In the genomic region with DNA sequence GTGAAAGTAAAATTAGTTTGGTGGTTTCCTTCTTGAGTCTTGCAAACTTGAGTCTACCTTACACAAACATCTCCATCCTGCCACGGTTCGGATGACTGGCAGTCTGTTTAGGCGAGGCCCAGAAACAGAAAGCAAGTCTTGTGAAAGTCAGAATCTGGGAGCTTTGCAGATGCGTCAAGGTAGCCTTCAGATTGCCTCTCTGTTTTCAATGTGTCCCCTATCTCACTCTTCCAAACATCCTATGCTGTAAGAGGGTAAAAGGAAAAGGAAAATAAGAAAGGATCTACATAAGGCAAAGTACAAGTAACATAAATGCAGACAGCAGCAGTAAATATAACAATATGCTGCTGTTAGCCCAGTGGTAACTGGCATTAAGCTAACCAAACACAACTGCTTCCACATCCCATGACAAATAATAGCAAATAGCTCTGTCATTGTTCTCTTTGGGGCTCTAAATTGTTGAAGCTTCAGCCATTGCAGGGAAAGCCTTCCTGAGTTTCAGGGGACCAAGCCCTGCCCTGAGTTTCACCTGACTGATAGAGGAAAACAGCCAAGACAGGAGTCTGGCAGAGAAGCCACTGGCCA, we compare ENCODE assay signal across 8 cellular contexts. TPM values are rescaled to one million over a fixed set of nuclear protein-coding genes. Genes with fewer than 3 reads are reported as not detected.
DNase-seq lines count a peak whose midpoint lies in the region; ATAC-seq, FAIRE-seq and TF ChIP-seq lines count a peak whose summit lies in the region.

No MANE protein-coding gene starts in this region.

- no TSS peak for BruUV-seq in HepG2 (replicated peaks; lab: Mats Ljungman, UMichigan)

- no peak for FAIRE-seq in HepG2 (lab: Jason Lieb, UNC)

- WGBS in HepG2 (ENCODE audit: low lambda C conversion rate): 30% methylated on average over 4 of the region's 4 CpGs

- H3K4me1 Mint-ChIP-seq in CD8-positive, alpha-beta memory T cell: peaks cover 34 to 67% (median 48%) of the 10 kb centered on the region in 3 donors

- ATAC-seq in GM21526 (IDR thresholded peaks at IDR 0.05; ENCODE audit: low FRiP score, unreplicated experiment) (peak; percentile 74), HepG2 (no peak)

- H3K4me1 ChIP-seq in CD8-positive, alpha-beta memory T cell (ENCODE audit: insufficient read depth, low read length): peaks cover 30% of the 10 kb centered on the region
- H3K4me1 ChIP-seq in HepG2 (ENCODE audit: insufficient read depth, low read length): peaks cover 28% of the 10 kb centered on the region

- TF ChIP-seq EP300 in HepG2 (IDR thresholded peaks at IDR 0.05; ENCODE audit: low read depth in 2 of 2, low read length in 2 of 2) (no peak), HepG2 (CRISPR knock-in tag; IDR thresholded peaks at IDR 0.05; ENCODE audit: borderline replicate concordance) (no peak)

- no peak for TF ChIP-seq RAD21 in HepG2 (CRISPR knock-in tag; IDR thresholded peaks at IDR 0.05)

- no peak overlapping the region for H3K27ac ChIP-seq in CD8-positive, alpha-beta memory T cell (ENCODE audit: low read depth, low read length)
- no peak overlapping the region for H3K27ac ChIP-seq in HepG2 (ENCODE audit: extremely low read length, insufficient read depth, low read length)

- no peak for TF ChIP-seq POLR2A in HepG2 (IDR thresholded peaks at IDR 0.05; ENCODE audit: insufficient read depth in 1 of 2, low read depth in 2 of 2, low read length in 2 of 2)

- H3K9me3 ChIP-seq in CD8-positive, alpha-beta memory T cell (ENCODE audit: low read length): no peaks in the 10 kb centered on the region
- no peaks in the 10 kb centered on the region for H3K9me3 ChIP-seq in HepG2 (ENCODE audit: low read length)

- no peak for TF ChIP-seq CTCF in HepG2 (CRISPR knock-in tag; IDR thresholded peaks at IDR 0.05)

- no peaks in the 10 kb centered on the region for H3K36me3 ChIP-seq in CD8-positive, alpha-beta memory T cell (ENCODE audit: insufficient read depth, low read length)
- no peaks in the 10 kb centered on the region for H3K36me3 ChIP-seq in HepG2 (replicated peaks in 1 of 2; ENCODE audit: control insufficient read depth in 1 of 2, insufficient read depth in 2 of 2, low read length in 2 of 2)

- no peaks in the 10 kb centered on the region for H3K9me3 Mint-ChIP-seq in CD8-positive, alpha-beta memory T cell

- H3K79me2 ChIP-seq in HepG2 (ENCODE audit: insufficient read depth, low read length): no peaks in the 10 kb centered on the region

- CTCF ChIA-PET in CD8-positive, alpha-beta memory T cell (lab: Charles Lee): interaction anchor here (1.0 to 3.5 kb wide), 11 partner anchors 11 to 592 kb away, joined by 3 to 13 read pairs (median 5); a partner anchor contains a TSS
- CTCF ChIA-PET in HepG2 (lab: Yijun Ruan, JAX; ENCODE audit: low intra/inter-chr PET ratio, low total read pairs): no interaction called here

- H3K27me3 ChIP-seq in CD8-positive, alpha-beta memory T cell (ENCODE audit: insufficient read depth, low read length, poor library complexity, severe bottlenecking): no peaks in the 10 kb centered on the region
- H3K27me3 ChIP-seq in HepG2 (ENCODE audit: control insufficient read depth in 1 of 2, insufficient read depth in 2 of 2, low read length in 2 of 2): no peaks in the 10 kb centered on the region; a peak in 1 of 5 replicates

- no peaks in the 10 kb centered on the region for H3K27me3 Mint-ChIP-seq in CD8-positive, alpha-beta memory T cell

- DNase-seq in CD8-positive, alpha-beta memory T cell: peak; percentile 23 to 79 (median 65)
- peak; percentile 16 for DNase-seq in NCI-H460 (ENCODE audit: extremely low read depth, low read depth)
- DNase-seq in activated effector memory CD4-positive, alpha-beta T cell treated with anti-CD3 and anti-CD28 coated beads, Interleukin-2, amount 50 U/mL, for 16 hours: peak; percentile 86
- DNase-seq in HepG2 (ENCODE audit: low spot score): peak; percentile 4
- peak; percentile 50 to 59 for DNase-seq in stimulated activated CD8-positive, alpha-beta memory T cell treated with anti-CD3 and anti-CD28 coated beads, Interleukin-7, amount 100 ng/mL, for 4 hours (ENCODE audit: low read depth in 2 of 2)
- DNase-seq in G401 (ENCODE audit: low spot score): no peak
- no peak for DNase-seq in GOT3 (lab: John Stamatoyannopoulos, UW)

- no peak overlapping the region for H3K9ac ChIP-seq in HepG2 (ENCODE audit: insufficient read depth, low read depth, low read length)

- in situ Hi-C loops in HepG2 (cut with HindIII; ENCODE audit: extremely low pct_ligation_motif_present, low pct_unique_long_range_greater_than_20kb): loop anchor here (10.0 kb wide), 1 partner anchor 389 kb away; no protein-coding TSS in a partner anchor
- in situ Hi-C loops in G401 (cut with HindIII; ENCODE audit: low sequenced_read_pairs): no loop called here

- no peak overlapping the region for H3K4me2 ChIP-seq in HepG2 (ENCODE audit: low read depth, low read length)

- POLR2A ChIA-PET in CD8-positive, alpha-beta memory T cell (lab: Charles Lee): interaction anchor here (0.8 to 2.3 kb wide), 7 partner anchors 12 to 214 kb away, joined by 3 to 9 read pairs (median 3); a partner anchor contains a TSS
- POLR2A ChIA-PET in HepG2 (lab: Yijun Ruan, JAX): no interaction called here

- H3K36me3 Mint-ChIP-seq in CD8-positive, alpha-beta memory T cell: peaks cover 0 to 4% (median 3%) of the 10 kb centered on the region in 3 donors

- H2AFZ ChIP-seq in HepG2 (ENCODE audit: low read length): no peak overlapping the region

- H3K4me3 ChIP-seq in CD8-positive, alpha-beta memory T cell (ENCODE audit: low read length): peak overlapping the region; percentile 27
- H3K4me3 ChIP-seq in HepG2 (replicated peaks in 1 of 3; ENCODE audit: insufficient read depth in 1 of 3, low read depth in 2 of 3, low read length in 3 of 3): no peak overlapping the region

- peak overlapping the region; percentile 13 to 77 (median 64) for H3K4me3 Mint-ChIP-seq in CD8-positive, alpha-beta memory T cell

- H3K27ac Mint-ChIP-seq in CD8-positive, alpha-beta memory T cell: peak overlapping the region; percentile 66 to 97 (median 92)

- intact Hi-C loops in HepG2 (cut with micrococcal nuclease; ENCODE audit: unreplicated experiment): no loop called here

- H4K20me1 ChIP-seq in HepG2 (ENCODE audit: insufficient read depth, low read length): no peaks in the 10 kb centered on the region

RNA-seq across cellular contexts. Expression of a gene that starts 26.2 kb away (rescaled TPM):
- total RNA-seq in CD8-positive, alpha-beta memory T cell: not detected
- not detected for polyA plus RNA-seq in CD8-positive, alpha-beta memory T cell
- not detected in 2 replicates for total RNA-seq in NCI-H460 (2014; rRNA removed; shearing (Covaris generic))
- polyA plus RNA-seq in NCI-H460 (2014; cell fraction: nucleus; rRNA removed): not detected in 2 replicates
- 0.15 TPM in 1 of 2 replicates, not detected in the other for total RNA-seq in HepG2 (2016; rRNA removed; fragmentation: Illumina TruSeq; extraction: Trizol)
- not detected in 2 replicates for total RNA-seq in HepG2 (2016; cell fraction: cytosol; rRNA removed; fragmentation: Illumina TruSeq; extraction: Trizol; ENCODE audit: low read depth)
- total RNA-seq in HepG2 (2016; cell fraction: insoluble cytoplasmic fraction; rRNA removed; fragmentation: Illumina TruSeq; extraction: Trizol): 0.63 TPM in 1 of 2 replicates, not detected in the other
- 0.28 TPM in 1 of 2 replicates, not detected in the other for total RNA-seq in HepG2 (2016; cell fraction: membrane; rRNA removed; fragmentation: Illumina TruSeq; extraction: Trizol)
- total RNA-seq in HepG2 (2016; cell fraction: nucleus; rRNA removed; fragmentation: Illumina TruSeq; extraction: Trizol): 0.60 TPM in 1 of 2 replicates, not detected in the other
- 0.44 and 0.45 TPM in 2 replicates for polyA plus RNA-seq in HepG2 (2011; rRNA removed)
- 0.12 and 0.28 TPM in 2 replicates for polyA plus RNA-seq in HepG2 (2011; cell fraction: cytosol; rRNA removed)
- not detected in 2 replicates for polyA plus RNA-seq in HepG2 (2011; cell fraction: nucleus; rRNA removed)
- 0.49 and 0.71 TPM in 2 replicates for polyA plus RNA-seq in HepG2 (2012)
- not detected in 2 replicates for polyA plus RNA-seq in HepG2 (2016; cell fraction: cytosol; fragmentation: Illumina TruSeq; extraction: Trizol; ENCODE audit: low read depth)
- not detected in 2 replicates for polyA plus RNA-seq in HepG2 (2016; cell fraction: insoluble cytoplasmic fraction; fragmentation: Illumina TruSeq; extraction: Trizol; ENCODE audit: low read depth)
- 0.23 and 0.43 TPM in 2 replicates for polyA plus RNA-seq in HepG2 (2016; cell fraction: membrane; fragmentation: Illumina TruSeq; extraction: Trizol; ENCODE audit: low read depth)
- not detected in 2 replicates for polyA plus RNA-seq in HepG2 (2016; cell fraction: nucleus; fragmentation: Illumina TruSeq; extraction: Trizol; ENCODE audit: insufficient read depth, low read depth)
- not detected in 2 replicates for polyA minus RNA-seq in HepG2 (2011; rRNA and poly(A)+ RNA removed; ENCODE audit: low replicate concordance)
- not detected in 2 replicates for polyA minus RNA-seq in HepG2 (2011; cell fraction: cytosol; rRNA and poly(A)+ RNA removed)
- polyA minus RNA-seq in HepG2 (2011; cell fraction: nucleus; rRNA and poly(A)+ RNA removed): not detected in 2 replicates
- not detected in 2 replicates for total RNA-seq in G401 (2014; rRNA removed; shearing (Covaris generic))

RNA-seq across cellular contexts. Expression of a gene that starts 49.6 kb away (rescaled TPM):
- 10 to 100 TPM; 26.4 to 27.8 TPM for total RNA-seq in CD8-positive, alpha-beta memory T cell
- 88.5 TPM for polyA plus RNA-seq in CD8-positive, alpha-beta memory T cell
- 27.9 and 30.9 TPM in 2 replicates for total RNA-seq in NCI-H460 (2014; rRNA removed; shearing (Covaris generic))
- polyA plus RNA-seq in NCI-H460 (2014; cell fraction: nucleus; rRNA removed): 32.2 and 36.3 TPM in 2 replicates
- total RNA-seq in HepG2 (2016; rRNA removed; fragmentation: Illumina TruSeq; extraction: Trizol): 24.1 and 29.5 TPM in 2 replicates
- total RNA-seq in HepG2 (2016; cell fraction: cytosol; rRNA removed; fragmentation: Illumina TruSeq; extraction: Trizol; ENCODE audit: low read depth): 16.3 and 18.6 TPM in 2 replicates
- total RNA-seq in HepG2 (2016; cell fraction: insoluble cytoplasmic fraction; rRNA removed; fragmentation: Illumina TruSeq; extraction: Trizol): 24.7 and 31.4 TPM in 2 replicates
- 28.1 and 30.5 TPM in 2 replicates for total RNA-seq in HepG2 (2016; cell fraction: membrane; rRNA removed; fragmentation: Illumina TruSeq; extraction: Trizol)
- total RNA-seq in HepG2 (2016; cell fraction: nucleus; rRNA removed; fragmentation: Illumina TruSeq; extraction: Trizol): 23.0 and 23.6 TPM in 2 replicates
- polyA plus RNA-seq in HepG2 (2011; rRNA removed): 24.3 and 26.7 TPM in 2 replicates
- polyA plus RNA-seq in HepG2 (2011; cell fraction: cytosol; rRNA removed): 21.8 and 31.9 TPM in 2 replicates
- polyA plus RNA-seq in HepG2 (2011; cell fraction: nucleus; rRNA removed): 11.7 and 14.0 TPM in 2 replicates
- polyA plus RNA-seq in HepG2 (2012): 20.7 and 24.9 TPM in 2 replicates
- polyA plus RNA-seq in HepG2 (2016; cell fraction: cytosol; fragmentation: Illumina TruSeq; extraction: Trizol; ENCODE audit: low read depth): 12.8 and 18.8 TPM in 2 replicates
- polyA plus RNA-seq in HepG2 (2016; cell fraction: insoluble cytoplasmic fraction; fragmentation: Illumina TruSeq; extraction: Trizol; ENCODE audit: low read depth): 21.8 and 22.1 TPM in 2 replicates
- 18.2 and 25.0 TPM in 2 replicates for polyA plus RNA-seq in HepG2 (2016; cell fraction: membrane; fragmentation: Illumina TruSeq; extraction: Trizol; ENCODE audit: low read depth)
- 30.3 and 30.7 TPM in 2 replicates for polyA plus RNA-seq in HepG2 (2016; cell fraction: nucleus; fragmentation: Illumina TruSeq; extraction: Trizol; ENCODE audit: insufficient read depth, low read depth)
- polyA minus RNA-seq in HepG2 (2011; rRNA and poly(A)+ RNA removed; ENCODE audit: low replicate concordance): 61.9 and 64.5 TPM in 2 replicates
- polyA minus RNA-seq in HepG2 (2011; cell fraction: cytosol; rRNA and poly(A)+ RNA removed): 14.4 and 14.5 TPM in 2 replicates
- polyA minus RNA-seq in HepG2 (2011; cell fraction: nucleus; rRNA and poly(A)+ RNA removed): 11.8 and 16.7 TPM in 2 replicates
- total RNA-seq in G401 (2014; rRNA removed; shearing (Covaris generic)): 64.4 and 74.0 TPM in 2 replicates

Comparison
In these comparisons a context has a peak if more than half of its experiments do, and no peak if none do; other contexts are left out.
1. DNase-seq: peak in CD8-positive, alpha-beta memory T cell (5 of 5), NCI-H460 (single experiment), activated effector memory CD4-positive, alpha-beta T cell treated with anti-CD3 and anti-CD28 coated beads, Interleukin-2, amount 50 U/mL, for 16 hours (single experiment), HepG2 (single experiment) and stimulated activated CD8-positive, alpha-beta memory T cell treated with anti-CD3 and anti-CD28 coated beads, Interleukin-7, amount 100 ng/mL, for 4 hours (2 of 2); none in G401 (single experiment) and GOT3 (single experiment).